1 cellular context compared by ENCODE assay signal in the genomic region with DNA sequence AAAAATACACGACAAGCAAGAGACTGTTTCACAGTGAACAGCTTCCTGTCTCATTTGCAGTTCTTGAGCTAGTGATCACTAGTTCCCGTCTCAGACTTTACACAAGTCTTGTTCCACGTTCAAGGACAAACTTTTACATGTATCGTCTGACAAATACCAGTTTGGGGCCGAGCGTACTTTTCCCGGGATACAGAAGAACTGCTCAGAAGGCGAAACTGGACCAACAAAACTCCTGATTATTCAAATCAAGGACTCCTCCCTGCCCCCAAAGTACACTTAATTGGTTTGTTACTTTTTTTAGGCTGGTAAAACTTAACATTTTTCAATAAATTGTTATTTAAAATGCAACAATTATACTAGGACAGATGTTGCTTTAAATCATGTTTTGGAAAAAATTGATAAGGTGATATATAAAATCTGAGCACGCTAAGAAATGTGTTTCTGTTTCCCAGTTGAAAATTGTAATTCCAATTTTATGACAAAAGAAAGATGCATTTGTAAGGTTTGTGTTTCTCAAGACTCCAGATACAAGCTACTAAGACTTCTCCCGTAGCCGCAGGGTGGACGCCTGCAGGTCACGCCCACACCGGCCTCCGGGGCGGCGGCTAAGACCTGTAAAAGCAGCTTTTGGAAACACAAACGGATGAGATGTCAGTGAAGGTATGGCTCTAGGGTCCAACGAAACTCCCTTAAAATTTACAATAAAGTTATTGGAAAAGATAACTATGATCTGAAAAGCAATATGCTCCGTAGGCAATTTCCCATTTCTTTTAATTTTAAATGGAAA.
TF ChIP-seq lines count a peak whose summit lies in the region.

No MANE protein-coding gene starts in this region.

TF ChIP-seq in IMR-90, 13 proteins besides CTCF, POLR2A, EP300 and RAD21:
- TF ChIP-seq, protein P1, sequence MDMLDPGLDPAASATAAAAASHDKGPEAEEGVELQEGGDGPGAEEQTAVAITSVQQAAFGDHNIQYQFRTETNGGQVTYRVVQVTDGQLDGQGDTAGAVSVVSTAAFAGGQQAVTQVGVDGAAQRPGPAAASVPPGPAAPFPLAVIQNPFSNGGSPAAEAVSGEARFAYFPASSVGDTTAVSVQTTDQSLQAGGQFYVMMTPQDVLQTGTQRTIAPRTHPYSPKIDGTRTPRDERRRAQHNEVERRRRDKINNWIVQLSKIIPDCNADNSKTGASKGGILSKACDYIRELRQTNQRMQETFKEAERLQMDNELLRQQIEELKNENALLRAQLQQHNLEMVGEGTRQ (IDR thresholded peaks at IDR 0.05; ENCODE audit: low read depth, low read length): no peak
- TF ChIP-seq CEBPB (IDR thresholded peaks at IDR 0.05; ENCODE audit: low read depth, low read length): no peak
- TF ChIP-seq, protein P2, sequence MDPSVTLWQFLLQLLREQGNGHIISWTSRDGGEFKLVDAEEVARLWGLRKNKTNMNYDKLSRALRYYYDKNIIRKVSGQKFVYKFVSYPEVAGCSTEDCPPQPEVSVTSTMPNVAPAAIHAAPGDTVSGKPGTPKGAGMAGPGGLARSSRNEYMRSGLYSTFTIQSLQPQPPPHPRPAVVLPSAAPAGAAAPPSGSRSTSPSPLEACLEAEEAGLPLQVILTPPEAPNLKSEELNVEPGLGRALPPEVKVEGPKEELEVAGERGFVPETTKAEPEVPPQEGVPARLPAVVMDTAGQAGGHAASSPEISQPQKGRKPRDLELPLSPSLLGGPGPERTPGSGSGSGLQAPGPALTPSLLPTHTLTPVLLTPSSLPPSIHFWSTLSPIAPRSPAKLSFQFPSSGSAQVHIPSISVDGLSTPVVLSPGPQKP (IDR thresholded peaks at IDR 0.05; ENCODE audit: borderline replicate concordance, low read depth, low read length): no peak
- TF ChIP-seq CHD1 (IDR thresholded peaks at IDR 0.05; ENCODE audit: low read depth, low read length): no peak
- TF ChIP-seq FOS (IDR thresholded peaks at IDR 0.05; ENCODE audit: low read depth, low read length): no peak
- no peak for TF ChIP-seq SMC3 (IDR thresholded peaks at IDR 0.05; ENCODE audit: low read depth, low read length)
- TF ChIP-seq RCOR1 (IDR thresholded peaks at IDR 0.05; ENCODE audit: insufficient replicate concordance, low read length): no peak
